1 cellular context compared by ENCODE assay signal in the genomic region with DNA sequence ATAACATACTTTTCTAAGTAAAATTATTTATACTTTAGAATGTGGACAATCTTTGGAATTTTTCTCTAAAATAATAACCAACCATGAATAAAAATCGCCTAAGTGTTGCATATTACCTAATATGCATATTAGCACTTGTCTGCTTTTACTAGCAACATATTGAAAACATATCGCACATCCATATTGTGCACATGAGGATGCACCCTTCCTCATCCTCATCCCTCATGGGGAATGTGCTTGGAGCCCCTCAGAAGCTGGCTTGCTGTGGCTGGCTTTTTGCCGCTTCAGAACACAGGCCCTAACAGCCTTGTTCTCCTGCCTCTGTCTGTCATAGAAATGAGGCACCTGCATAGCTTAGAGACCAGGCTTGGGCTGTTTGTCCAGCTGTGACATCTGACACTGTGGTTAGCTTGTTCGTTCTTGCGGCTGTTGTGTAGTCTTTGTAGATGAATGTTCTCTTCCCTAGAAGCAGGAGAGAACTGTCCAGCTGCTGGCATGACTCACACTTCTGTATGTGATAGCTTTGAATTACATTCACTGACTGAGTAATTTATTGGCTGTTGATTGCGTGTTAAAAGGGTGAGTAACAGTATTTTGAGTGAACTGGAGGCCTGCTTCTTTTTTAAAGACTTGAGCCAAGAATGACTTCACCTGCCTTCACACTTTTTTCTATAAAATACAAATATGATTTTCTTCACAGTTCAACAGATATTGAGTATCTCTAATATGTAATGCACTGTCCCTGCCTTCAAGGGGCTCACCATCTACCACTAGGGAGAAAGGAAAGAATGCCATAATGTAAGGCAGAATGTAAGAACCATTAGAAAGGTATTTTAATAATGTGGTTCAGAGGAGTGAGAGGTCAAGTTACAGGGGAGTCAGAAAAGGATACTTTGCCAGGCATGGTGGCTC.
TF ChIP-seq lines count a peak whose summit lies in the region.

No MANE protein-coding gene starts in this region.

TF ChIP-seq in K562, 482 proteins besides CTCF, POLR2A, EP300 and RAD21 (continued from another document):
- TF ChIP-seq, protein P1, sequence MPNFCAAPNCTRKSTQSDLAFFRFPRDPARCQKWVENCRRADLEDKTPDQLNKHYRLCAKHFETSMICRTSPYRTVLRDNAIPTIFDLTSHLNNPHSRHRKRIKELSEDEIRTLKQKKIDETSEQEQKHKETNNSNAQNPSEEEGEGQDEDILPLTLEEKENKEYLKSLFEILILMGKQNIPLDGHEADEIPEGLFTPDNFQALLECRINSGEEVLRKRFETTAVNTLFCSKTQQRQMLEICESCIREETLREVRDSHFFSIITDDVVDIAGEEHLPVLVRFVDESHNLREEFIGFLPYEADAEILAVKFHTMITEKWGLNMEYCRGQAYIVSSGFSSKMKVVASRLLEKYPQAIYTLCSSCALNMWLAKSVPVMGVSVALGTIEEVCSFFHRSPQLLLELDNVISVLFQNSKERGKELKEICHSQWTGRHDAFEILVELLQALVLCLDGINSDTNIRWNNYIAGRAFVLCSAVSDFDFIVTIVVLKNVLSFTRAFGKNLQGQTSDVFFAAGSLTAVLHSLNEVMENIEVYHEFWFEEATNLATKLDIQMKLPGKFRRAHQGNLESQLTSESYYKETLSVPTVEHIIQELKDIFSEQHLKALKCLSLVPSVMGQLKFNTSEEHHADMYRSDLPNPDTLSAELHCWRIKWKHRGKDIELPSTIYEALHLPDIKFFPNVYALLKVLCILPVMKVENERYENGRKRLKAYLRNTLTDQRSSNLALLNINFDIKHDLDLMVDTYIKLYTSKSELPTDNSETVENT (CRISPR knock-in tag; IDR thresholded peaks at IDR 0.05) = no peak
- TF ChIP-seq NR1H2 (CRISPR knock-in tag; IDR thresholded peaks at IDR 0.05) = no peak
- TF ChIP-seq HDAC3 (IDR thresholded peaks at IDR 0.05; ENCODE audit: borderline replicate concordance, partially characterized antibody) = peak; percentile 81
- peak; percentile 99 for TF ChIP-seq FOSL1 (tag; conservative IDR thresholded peaks at IDR 0.05)
- TF ChIP-seq, protein P2, sequence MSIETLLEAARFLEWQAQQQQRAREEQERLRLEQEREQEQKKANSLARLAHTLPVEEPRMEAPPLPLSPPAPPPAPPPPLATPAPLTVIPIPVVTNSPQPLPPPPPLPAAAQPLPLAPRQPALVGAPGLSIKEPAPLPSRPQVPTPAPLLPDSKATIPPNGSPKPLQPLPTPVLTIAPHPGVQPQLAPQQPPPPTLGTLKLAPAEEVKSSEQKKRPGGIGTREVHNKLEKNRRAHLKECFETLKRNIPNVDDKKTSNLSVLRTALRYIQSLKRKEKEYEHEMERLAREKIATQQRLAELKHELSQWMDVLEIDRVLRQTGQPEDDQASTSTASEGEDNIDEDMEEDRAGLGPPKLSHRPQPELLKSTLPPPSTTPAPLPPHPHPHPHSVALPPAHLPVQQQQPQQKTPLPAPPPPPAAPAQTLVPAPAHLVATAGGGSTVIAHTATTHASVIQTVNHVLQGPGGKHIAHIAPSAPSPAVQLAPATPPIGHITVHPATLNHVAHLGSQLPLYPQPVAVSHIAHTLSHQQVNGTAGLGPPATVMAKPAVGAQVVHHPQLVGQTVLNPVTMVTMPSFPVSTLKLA (conservative IDR thresholded peaks at IDR 0.05) = peak in 1 of 2 experiments; percentile 67; a peak in 3 of 4 replicates
